ENCODE assay signal across 15 cellular contexts in the genomic region with DNA sequence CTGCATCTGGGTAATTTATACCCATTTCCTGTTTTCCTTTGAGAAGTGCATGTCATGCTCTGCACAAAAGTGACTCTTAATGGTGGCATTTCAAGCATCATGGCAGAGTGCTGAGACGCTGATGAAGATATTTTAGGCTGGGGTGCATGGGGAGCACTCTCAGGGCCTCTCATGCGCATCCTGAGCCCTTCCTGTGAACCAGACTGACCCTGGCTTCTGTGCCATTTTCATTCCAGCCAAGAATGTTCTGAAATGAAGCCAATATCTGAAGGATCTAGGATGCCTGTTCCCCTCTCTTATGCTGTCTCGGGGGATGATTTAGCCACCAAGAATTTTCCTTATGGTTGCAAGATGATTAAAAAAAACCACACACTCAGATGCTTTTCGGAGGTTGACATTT.
A peak's percentile ranks its signal among the peaks of the same experiment; 100 is the strongest.
DNase-seq lines count a peak whose midpoint lies in the region; ATAC-seq, FAIRE-seq and TF ChIP-seq lines count a peak whose summit lies in the region.
"Had no signal": no experiment of that assay in that cellular context is flagged by ENCODE, and none has a peak within 500 bp of the region (broad histone marks: within the 10 kb centered on the region; RNA-seq: fewer than 3 reads in every experiment).

No MANE protein-coding gene starts in this region.

- H3K27me3 ChIP-seq in PC-3 (ENCODE audit: low read length): no peaks in the 10 kb centered on the region
- H3K27me3 ChIP-seq in endothelial cell of umbilical vein (ENCODE audit: control insufficient read depth in 2 of 2, insufficient read depth in 2 of 2, low read length in 2 of 2): no peaks in the 10 kb centered on the region
- H3K27me3 ChIP-seq: dorsolateral prefrontal cortex, right atrium auricular region had no signal

- H4K20me1 ChIP-seq in PC-3 (ENCODE audit: low read length) (no peaks in the 10 kb centered on the region), endothelial cell of umbilical vein (replicated peaks; ENCODE audit: control insufficient read depth, extremely low read depth, insufficient read depth, low read length) (no peaks in the 10 kb centered on the region)

- no peaks in the 10 kb centered on the region for H3K9me3 ChIP-seq in PC-3 (ENCODE audit: low read length)
- H3K9me3 ChIP-seq in endothelial cell of umbilical vein (replicated peaks; ENCODE audit: control insufficient read depth, insufficient read depth, low read length): no peaks in the 10 kb centered on the region
- H3K9me3 ChIP-seq: mucosa of descending colon, right atrium auricular region had no signal

- DNase-seq in EH (ENCODE audit: low read depth) (peak; percentile 100), PC-3 (peak; percentile 23), endothelial cell of umbilical vein (ENCODE audit: low read depth, low spot score) (peak; percentile 42), renal cortical epithelial cell (ENCODE audit: low read depth) (peak; percentile 90), NOMO-1 treated with DMSO at 0.1 percent for 48 hours (lab: John Stamatoyannopoulos, UW; ENCODE audit: unreplicated experiment) (no peak)
- DNase-seq in activated naive CD4-positive, alpha-beta T cell treated with anti-CD3 and anti-CD28 coated beads, Interleukin-2, amount 50 U/mL, for 16 hours: no peak
- DNase-seq in activated effector memory CD4-positive, alpha-beta T cell treated with Interleukin-2 at 50 U/mL for 16 hours: no peak
- DNase-seq: activated effector memory CD4-positive, alpha-beta T cell treated with anti-CD3 and anti-CD28 coated beads, Interleukin-2, amount 50 U/mL, for 16 hours; DMS153; dorsolateral prefrontal cortex; mucosa of descending colon; NCI-H2081 treated with DMSO at 0.1 percent for 48 hours had no signal

- FAIRE-seq in endothelial cell of umbilical vein (lab: Jason Lieb, UNC): no peak

- POLR2A ChIA-PET in PC-3 (lab: Charles Lee; ENCODE audit: unreplicated experiment): no interaction called here
- POLR2A ChIA-PET in endothelial cell of umbilical vein (lab: Charles Lee): no interaction called here

- no peak for TF ChIP-seq CTCF in PC-3 (conservative IDR thresholded peaks at IDR 0.05; ENCODE audit: low read depth, low read length)
- TF ChIP-seq CTCF in endothelial cell of umbilical vein (IDR thresholded peaks at IDR 0.05; ENCODE audit: extremely low read depth in 1 of 2, insufficient read depth in 1 of 2, low read depth in 1 of 2, low read length in 2 of 2): no peak

- H3K4me3 ChIP-seq in PC-3 (ENCODE audit: low read length) (no peak overlapping the region), endothelial cell of umbilical vein (replicated peaks in 1 of 3; ENCODE audit: insufficient read depth in 1 of 3, low read depth in 1 of 3, low read length in 3 of 3) (no peak overlapping the region)
- H3K4me3 ChIP-seq: dorsolateral prefrontal cortex, mucosa of descending colon, right atrium auricular region had no signal

- dilution Hi-C loops in endothelial cell of umbilical vein (cut with MboI; ENCODE audit: extremely low pct_ligation_motif_present, low sequenced_read_pairs): no loop called here

- no peaks in the 10 kb centered on the region for H3F3A ChIP-seq in PC-3 (ENCODE audit: low read length, unreplicated experiment)

- H3K4me2 ChIP-seq in PC-3 (ENCODE audit: low read length) (no peak overlapping the region), endothelial cell of umbilical vein (ENCODE audit: insufficient read depth, low read length) (peak overlapping the region; percentile 40)

- no peaks in the 10 kb centered on the region for H3K9me1 ChIP-seq in endothelial cell of umbilical vein (replicated peaks; ENCODE audit: control insufficient read depth, extremely low read depth, insufficient read depth, low read length)

- H3K36me3 ChIP-seq in PC-3 (ENCODE audit: low read depth, low read length) (no peaks in the 10 kb centered on the region), endothelial cell of umbilical vein (ENCODE audit: control insufficient read depth in 2 of 2, extremely low read depth in 1 of 2, insufficient read depth in 2 of 2, low read length in 2 of 2) (no peaks in the 10 kb centered on the region)
- H3K36me3 ChIP-seq: right atrium auricular region had no signal

- ATAC-seq in PC-3: no peak
- ATAC-seq in GM21576 (IDR thresholded peaks at IDR 0.05; ENCODE audit: unreplicated experiment): no peak
- ATAC-seq: mucosa of descending colon had no signal

- H3K9me2 ChIP-seq in PC-3 (replicated peaks; ENCODE audit: low read length): no peaks in the 10 kb centered on the region

- H2AFZ ChIP-seq in PC-3 (ENCODE audit: low read length): no peak overlapping the region
- peak overlapping the region; percentile 31 for H2AFZ ChIP-seq in endothelial cell of umbilical vein (ENCODE audit: low read depth, low read length)

- BruUV-seq in PC-3 (replicated peaks; lab: Mats Ljungman, UMichigan) (no TSS peak), endothelial cell of umbilical vein (replicated peaks; lab: Mats Ljungman, UMichigan) (no TSS peak)

- no peaks in the 10 kb centered on the region; the same call in 1 of the 2 replicates for H3K4me1 ChIP-seq in PC-3 (ENCODE audit: insufficient read depth, low read length)
- H3K4me1 ChIP-seq in endothelial cell of umbilical vein (ENCODE audit: control insufficient read depth, extremely low read depth, insufficient read depth, low read length): peaks cover 15% of the 10 kb centered on the region

- no peak overlapping the region for H3K27ac ChIP-seq in PC-3 (ENCODE audit: low read length)
- peak overlapping the region; percentile 48 for H3K27ac ChIP-seq in endothelial cell of umbilical vein (ENCODE audit: insufficient read depth, low read depth, low read length)
- H3K27ac ChIP-seq: dorsolateral prefrontal cortex, right atrium auricular region, VCaP had no signal

- TF ChIP-seq POLR2A in endothelial cell of umbilical vein (IDR thresholded peaks at IDR 0.05; ENCODE audit: low read depth, low read length): no peak

- no peak overlapping the region for H3K9ac ChIP-seq in PC-3 (ENCODE audit: low read length)
- H3K9ac ChIP-seq in endothelial cell of umbilical vein (replicated peaks; ENCODE audit: extremely low read depth, insufficient read depth, low read length): peak overlapping the region; percentile 0

- no peaks in the 10 kb centered on the region for H3K79me2 ChIP-seq in PC-3 (ENCODE audit: low read length)
- no peaks in the 10 kb centered on the region for H3K79me2 ChIP-seq in endothelial cell of umbilical vein (ENCODE audit: control insufficient read depth, insufficient read depth, low read length)

- CTCF ChIA-PET in PC-3 (lab: Charles Lee) (no interaction called here), endothelial cell of umbilical vein (lab: Charles Lee) (interaction anchor here (1.7 kb wide), 1 partner anchor 40 kb away, joined by 4 read pairs; no protein-coding TSS in a partner anchor)

- intact Hi-C loops in PC-3 (cut with micrococcal nuclease) (no loop called here), endothelial cell of umbilical vein (cut with micrococcal nuclease) (no loop called here)

TF ChIP-seq in endothelial cell of umbilical vein, 7 proteins besides CTCF, POLR2A, EP300 and RAD21:
- TF ChIP-seq GATA2 (IDR thresholded peaks at IDR 0.05; ENCODE audit: insufficient read depth, insufficient read length, low read depth, low read length) (no peak), MYC (IDR thresholded peaks at IDR 0.05; ENCODE audit: low read depth, low read length) (no peak), JUN (IDR thresholded peaks at IDR 0.05; ENCODE audit: borderline replicate concordance, insufficient read depth, insufficient read length, low read depth) (no peak), FOS (IDR thresholded peaks at IDR 0.05; ENCODE audit: borderline replicate concordance, insufficient read depth, low read length) (no peak), EZH2 (IDR thresholded peaks at IDR 0.05; ENCODE audit: borderline replicate concordance, low read depth, low read length, severe bottlenecking) (no peak), POLR2AphosphoS5 (IDR thresholded peaks at IDR 0.05; ENCODE audit: insufficient read depth, low read depth, low read length) (no peak)
- TF ChIP-seq, protein P1, sequence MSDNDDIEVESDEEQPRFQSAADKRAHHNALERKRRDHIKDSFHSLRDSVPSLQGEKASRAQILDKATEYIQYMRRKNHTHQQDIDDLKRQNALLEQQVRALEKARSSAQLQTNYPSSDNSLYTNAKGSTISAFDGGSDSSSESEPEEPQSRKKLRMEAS (IDR thresholded peaks at IDR 0.05; ENCODE audit: insufficient read depth, insufficient read length): no peak

Comparison
In these comparisons a context has a peak if more than half of its experiments do, and no peak if none do; other contexts are left out.
1. DNase-seq: peak in EH (single experiment), PC-3 (single experiment), endothelial cell of umbilical vein (single experiment) and renal cortical epithelial cell (single experiment); none in activated naive CD4-positive, alpha-beta T cell treated with anti-CD3 and anti-CD28 coated beads, Interleukin-2, amount 50 U/mL, for 16 hours (single experiment), activated effector memory CD4-positive, alpha-beta T cell treated with Interleukin-2 at 50 U/mL for 16 hours (single experiment) and NOMO-1 treated with DMSO at 0.1 percent for 48 hours (single experiment).